Comparison of ENCODE assay signal across 18 cellular contexts in genomic region chr22:32745996-32746322, GRCh38. TPM values are rescaled to one million over a fixed set of nuclear protein-coding genes. Genes with fewer than 3 reads are reported as not detected.
DNase-seq lines count a peak whose midpoint lies in the region; ATAC-seq and TF ChIP-seq lines count a peak whose summit lies in the region.
"Had no signal": no experiment of that assay in that cellular context is flagged by ENCODE, and none has a peak within 500 bp of the region (broad histone marks: within the 10 kb centered on the region; RNA-seq: fewer than 3 reads in every experiment).

No MANE protein-coding gene starts in this region.

- H3K36me3 ChIP-seq in HUES6 (ENCODE audit: control insufficient read depth, insufficient read depth, low read length) (no peaks in the 10 kb centered on the region), mammary epithelial cell (ENCODE audit: insufficient read depth, low read length) (no peaks in the 10 kb centered on the region), lower lobe of right lung (no peaks in the 10 kb centered on the region), subcutaneous abdominal adipose tissue (ENCODE audit: control insufficient read depth in 5 of 5, insufficient read depth in 5 of 5, low read length in 5 of 5) (no peaks in the 10 kb centered on the region)
- H3K36me3 ChIP-seq: adrenal gland had no signal

- DNase-seq in mammary epithelial cell, result no peak
- DNase-seq in lower lobe of right lung, result no peak
- no peak for DNase-seq in caudate nucleus (lab: John Stamatoyannopoulos, UW)
- no peak for DNase-seq in DMS53 treated with DMSO at 0.1 percent for 48 hours (lab: John Stamatoyannopoulos, UW; ENCODE audit: unreplicated experiment)
- DNase-seq in NOMO-1 treated with DMSO at 0.1 percent for 48 hours (lab: John Stamatoyannopoulos, UW; ENCODE audit: unreplicated experiment), result no peak
- DNase-seq: activated B cell treated with CpG ODN at 0.5 μM for 24 hours; activated CD4-positive, alpha-beta memory T cell treated with anti-CD3 and anti-CD28 coated beads, Interleukin-2, amount 10 ng/mL, durations not matched to agents 7 days and 5 days; activated effector memory CD4-positive, alpha-beta T cell treated with anti-CD3 and anti-CD28 coated beads, Interleukin-2, amount 50 U/mL, for 16 hours; adrenal gland; CD4-positive, alpha-beta T cell; H7; hypothalamus; naive thymus-derived CD8-positive, alpha-beta T cell; NCI-H1694 treated with DMSO at 0.1 percent for 48 hours had no signal

- peak overlapping the region; percentile 83 for H2AFZ ChIP-seq in mammary epithelial cell (ENCODE audit: low read depth, low read length)

- H3K4me3 ChIP-seq in HUES6 (ENCODE audit: low read depth, low read length) (peak overlapping the region; percentile 32; the same call in 1 of the 2 replicates), mammary epithelial cell (replicated peaks in 1 of 3; ENCODE audit: insufficient read depth in 1 of 3, low read depth in 2 of 3, low read length in 3 of 3) (no peak overlapping the region), lower lobe of right lung (no peak overlapping the region), subcutaneous abdominal adipose tissue (ENCODE audit: low read depth in 1 of 5, low read length in 5 of 5) (peak overlapping the region in 3 of 5 donors; percentile 28 to 44 (median 34))
- H3K4me3 ChIP-seq: adrenal gland had no signal

- H3K27me3 ChIP-seq in HUES6 (ENCODE audit: control insufficient read depth, insufficient read depth, low read length), result no peaks in the 10 kb centered on the region
- no peaks in the 10 kb centered on the region for H3K27me3 ChIP-seq in mammary epithelial cell (ENCODE audit: insufficient read depth, low read length)
- no peaks in the 10 kb centered on the region for H3K27me3 ChIP-seq in lower lobe of right lung (ENCODE audit: low read depth)
- no peaks in the 10 kb centered on the region for H3K27me3 ChIP-seq in subcutaneous abdominal adipose tissue (ENCODE audit: control insufficient read depth in 5 of 5, insufficient read depth in 4 of 5, low read length in 5 of 5)
- H3K27me3 ChIP-seq: adrenal gland had no signal

- intact Hi-C loops in mammary epithelial cell (cut with micrococcal nuclease), result loop anchor here (10.0 kb wide), 1 partner anchor 81 kb away; no protein-coding TSS in a partner anchor
- intact Hi-C loops in lower lobe of right lung (cut with DNase I), result no loop called here

- peak in 1 of 2 donors; percentile 25 for ATAC-seq in lower lobe of right lung
- ATAC-seq in GM18505 (IDR thresholded peaks at IDR 0.05; ENCODE audit: unreplicated experiment), result no peak
- ATAC-seq: naive thymus-derived CD8-positive, alpha-beta T cell had no signal

- H3K4me1 ChIP-seq in HUES6 (ENCODE audit: control insufficient read depth, insufficient read depth, low read length) (peaks cover 31% of the 10 kb centered on the region; the same call in 1 of the 2 replicates), mammary epithelial cell (ENCODE audit: insufficient read depth, low read length) (peaks cover 14% of the 10 kb centered on the region), lower lobe of right lung (peaks cover 18% of the 10 kb centered on the region), subcutaneous abdominal adipose tissue (ENCODE audit: control insufficient read depth in 5 of 5, insufficient read depth in 5 of 5, low read length in 5 of 5) (peaks cover 6 to 40% (median 27%) of the 10 kb centered on the region in 5 donors)
- H3K4me1 ChIP-seq: adrenal gland had no signal

- CTCF ChIA-PET in mammary epithelial cell (lab: Charles Lee; ENCODE audit: low non-redundant PET), result no interaction called here

- no TSS peak for BruUV-seq in mammary epithelial cell (replicated peaks; lab: Mats Ljungman, UMichigan)

- 85% methylated on average over 3 of the region's 3 CpGs for WGBS in mammary epithelial cell (ENCODE audit: low coverage, missing lambda C conversion rate)

- peak overlapping the region; percentile 62; the same call in 1 of the 2 replicates for H3K27ac ChIP-seq in HUES6 (ENCODE audit: low read depth, low read length)
- peak overlapping the region; percentile 23 for H3K27ac ChIP-seq in mammary epithelial cell (ENCODE audit: insufficient read depth, low read depth, low read length)
- peak overlapping the region; percentile 64 for H3K27ac ChIP-seq in lower lobe of right lung
- peak overlapping the region; percentile 60 for H3K27ac ChIP-seq in subcutaneous abdominal adipose tissue (ENCODE audit: low read depth, low read length)
- no peak overlapping the region for H3K27ac ChIP-seq in caudate nucleus (ENCODE audit: low read depth, low read length)
- H3K27ac ChIP-seq: adrenal gland had no signal

- no peaks in the 10 kb centered on the region for H3K9me3 ChIP-seq in HUES6 (ENCODE audit: control insufficient read depth, insufficient read depth, low read depth, low read length)
- no peaks in the 10 kb centered on the region for H3K9me3 ChIP-seq in mammary epithelial cell (replicated peaks; ENCODE audit: insufficient read depth, low read length)
- no peaks in the 10 kb centered on the region for H3K9me3 ChIP-seq in lower lobe of right lung
- no peaks in the 10 kb centered on the region for H3K9me3 ChIP-seq in subcutaneous abdominal adipose tissue (ENCODE audit: control insufficient read depth in 5 of 5, low read length in 5 of 5)
- H3K9me3 ChIP-seq: adrenal gland had no signal

- H3K4me2 ChIP-seq in mammary epithelial cell (ENCODE audit: insufficient read depth, low read depth, low read length), result peak overlapping the region; percentile 76

- peak overlapping the region; percentile 65 for H3K9ac ChIP-seq in HUES6 (ENCODE audit: low read length)
- no peak overlapping the region for H3K9ac ChIP-seq in mammary epithelial cell (ENCODE audit: insufficient read depth, low read length)
- peak overlapping the region in 1 of 5 donors; percentile 29 for H3K9ac ChIP-seq in subcutaneous abdominal adipose tissue (ENCODE audit: low read length in 5 of 5)

- no peaks in the 10 kb centered on the region for H4K20me1 ChIP-seq in mammary epithelial cell (ENCODE audit: insufficient read depth, low read length)

- dilution Hi-C loops in mammary epithelial cell (cut with HindIII; ENCODE audit: low sequenced_read_pairs), result no loop called here

- TF ChIP-seq POLR2A in GM18505 (IDR thresholded peaks at IDR 0.05; ENCODE audit: borderline replicate concordance, extremely low read depth, insufficient read depth, insufficient read length), result no peak

- H3K79me2 ChIP-seq in mammary epithelial cell (ENCODE audit: insufficient read depth, low read length), result no peaks in the 10 kb centered on the region

- no peak for TF ChIP-seq CTCF in mammary epithelial cell (conservative IDR thresholded peaks at IDR 0.05 in 1 of 2, IDR thresholded peaks at IDR 0.05 in 1 of 2; ENCODE audit: extremely low read depth in 1 of 2, insufficient read depth in 1 of 2, low read depth in 1 of 2, low read length in 2 of 2)
- TF ChIP-seq CTCF in lower lobe of right lung (IDR thresholded peaks at IDR 0.05), result no peak

- in situ Hi-C loops in mammary epithelial cell (cut with MboI; ENCODE audit: low sequenced_read_pairs in 2 of 2), result no loop called here

RNA-seq across cellular contexts. Expression of gene TIMP3, which starts 55.5 kb away (rescaled TPM):
- total RNA-seq in mammary epithelial cell (100 to 1,000 TPM; 118 to 521 TPM), lower lobe of right lung (390 TPM)
- 105 TPM for polyA plus RNA-seq in mammary epithelial cell
- polyA minus RNA-seq in mammary epithelial cell, result 154 TPM
- total RNA-seq: activated B cell treated with CpG ODN at 0.5 μM for 24 hours; activated CD4-positive, alpha-beta memory T cell treated with anti-CD3 and anti-CD28 coated beads, Interleukin-2, amount 10 ng/mL, durations not matched to agents 7 days and 5 days; G401 had no signal
- polyA plus RNA-seq: naive thymus-derived CD8-positive, alpha-beta T cell had no signal

Comparison
In these comparisons a context has a peak if more than half of its experiments do, and no peak if none do; other contexts are left out.
1. H3K4me3 ChIP-seq: peak in HUES6 (single experiment) and subcutaneous abdominal adipose tissue (3 of 5); none in mammary epithelial cell (0 of 3) and lower lobe of right lung (single experiment).